10 cellular contexts compared by ENCODE assay signal in the genomic region with DNA sequence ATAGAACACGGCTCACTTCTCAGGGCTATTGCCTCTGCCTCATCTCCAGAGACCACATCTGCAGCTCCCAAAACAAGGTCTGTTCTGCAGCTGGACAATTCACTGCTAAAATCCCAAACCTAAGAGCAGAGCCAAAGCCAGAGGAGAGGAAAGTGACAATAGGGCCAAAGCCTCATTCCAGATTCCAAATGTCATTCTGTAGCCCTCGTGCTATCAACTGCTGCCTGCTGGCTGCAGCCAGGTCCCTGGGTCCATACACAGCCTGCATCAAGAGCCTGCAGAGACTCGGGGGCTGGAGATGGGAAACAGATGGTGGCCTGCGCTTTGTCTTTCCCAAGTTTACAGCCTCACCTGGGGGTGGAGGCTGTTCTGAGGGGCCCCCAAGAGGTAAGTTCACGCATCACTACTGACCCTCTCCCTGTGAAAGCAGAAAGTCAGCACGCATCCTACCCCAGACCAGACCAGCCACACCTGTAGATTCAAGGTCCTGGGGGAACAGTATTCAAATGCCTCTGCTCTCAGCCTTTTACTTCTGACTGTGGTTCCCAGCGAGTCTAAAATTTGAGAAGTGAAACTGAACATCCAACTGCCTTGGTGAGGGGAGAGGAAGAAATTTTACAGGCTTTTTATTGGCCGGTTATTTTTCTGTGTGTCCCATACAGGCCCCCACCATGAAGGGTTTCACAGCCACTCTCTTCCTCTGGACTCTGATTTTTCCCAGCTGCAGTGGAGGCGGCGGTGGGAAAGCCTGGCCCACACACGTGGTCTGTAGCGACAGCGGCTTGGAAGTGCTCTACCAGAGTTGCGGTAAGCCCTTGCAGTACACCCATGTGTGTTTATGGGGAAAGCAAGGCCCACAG. TPM values are rescaled to one million over a fixed set of nuclear protein-coding genes. Genes with fewer than 3 reads are reported as not detected.
DNase-seq lines count a peak whose midpoint lies in the region; ATAC-seq and TF ChIP-seq lines count a peak whose summit lies in the region.
"Had no signal": no experiment of that assay in that cellular context is flagged by ENCODE, and none has a peak within 500 bp of the region (broad histone marks: within the 10 kb centered on the region; RNA-seq: fewer than 3 reads in every experiment).

A gene (plus strand): TSS at position 657 of the 860 bp plus-strand sequence. CDS start 15 bp downstream, at position 672.

- peak; percentile 46 for ATAC-seq in CD8-positive, alpha-beta T cell
- peak; percentile 52 for ATAC-seq in GM19372 (IDR thresholded peaks at IDR 0.05; ENCODE audit: low read depth, unreplicated experiment)
- peak; percentile 57 for ATAC-seq in HG03354 (IDR thresholded peaks at IDR 0.05; ENCODE audit: poor library complexity, severe bottlenecking, unreplicated experiment)
- peak; percentile 41 for ATAC-seq in stimulated activated naive CD8-positive, alpha-beta T cell treated with anti-CD3 and anti-CD28 coated beads, Interleukin-15, Interleukin-2, amounts not matched to agents 100 U/mL and 50 U/mL, for 24 hours
- ATAC-seq: HCT116 had no signal

- H3K27ac ChIP-seq in CD8-positive, alpha-beta T cell (ENCODE audit: low read depth, low read length), result peak within 1 kb of the TSS; percentile 36
- peak within 1 kb of the TSS; percentile 87 for H3K27ac ChIP-seq in angular gyrus (ENCODE audit: low read depth, low read length)

- H3K36me3 ChIP-seq in CD8-positive, alpha-beta T cell (ENCODE audit: insufficient read depth, low read length), result no peaks in the 10 kb centered on the region

- CTCF ChIA-PET in CD8-positive, alpha-beta T cell (lab: Charles Lee), result interaction anchor here (0.8 to 1.6 kb wide), 4 partner anchors 21 to 1070 kb away, joined by 3 to 5 read pairs (median 3); no protein-coding TSS in a partner anchor

- POLR2A ChIA-PET in CD8-positive, alpha-beta T cell (lab: Charles Lee), result interaction anchor here (0.5 to 1.0 kb wide), 2 partner anchors 22 to 53 kb away, joined by 4 to 5 read pairs; no protein-coding TSS in a partner anchor

- no peaks in the 10 kb centered on the region for H3K36me3 Mint-ChIP-seq in CD8-positive, alpha-beta T cell

- H3K27ac Mint-ChIP-seq in CD8-positive, alpha-beta T cell, result peak within 1 kb of the TSS; percentile 91

- H3K27me3 Mint-ChIP-seq in CD8-positive, alpha-beta T cell (ENCODE audit: low read depth), result no peaks in the 10 kb centered on the region

- peak in 1 of 7 experiments; percentile 66 for DNase-seq in CD8-positive, alpha-beta T cell
- no peak for DNase-seq in stimulated activated naive CD8-positive, alpha-beta T cell treated with anti-CD3 and anti-CD28 coated beads, Interleukin-15, Interleukin-2, amounts not matched to agents 100 U/mL and 50 U/mL, for 24 hours
- no peak for DNase-seq in NCI-H524 treated with DMSO at 0.1 percent for 48 hours (lab: John Stamatoyannopoulos, UW)
- no peak for DNase-seq in erythroblast (lab: John Stamatoyannopoulos, UW)
- no peak for DNase-seq in activated CD4-positive, alpha-beta T cell treated with anti-CD3 and anti-CD28 coated beads for 1 hour

- no peak for TF ChIP-seq POLR2A in erythroblast (IDR thresholded peaks at IDR 0.05; ENCODE audit: low read length)

- H3K4me3 ChIP-seq in CD8-positive, alpha-beta T cell (ENCODE audit: low read depth, low read length), result peak within 1 kb of the TSS; percentile 55

- intact Hi-C loops in CD8-positive, alpha-beta T cell (cut with DNase I, micrococcal nuclease), result no loop called here

- H3K4me1 ChIP-seq in CD8-positive, alpha-beta T cell (ENCODE audit: insufficient read depth, low read length), result peaks cover 63% of the 10 kb centered on the region

- H3K9me3 ChIP-seq in CD8-positive, alpha-beta T cell (ENCODE audit: low read length), result no peaks in the 10 kb centered on the region

- no peak for TF ChIP-seq CTCF in CD8-positive, alpha-beta T cell (IDR thresholded peaks at IDR 0.05)

- no peaks in the 10 kb centered on the region for H3K27me3 ChIP-seq in CD8-positive, alpha-beta T cell (ENCODE audit: insufficient read depth, low read length)

- H3K9me3 Mint-ChIP-seq in CD8-positive, alpha-beta T cell, result no peaks in the 10 kb centered on the region

- peak within 1 kb of the TSS; percentile 73 for H3K4me3 Mint-ChIP-seq in CD8-positive, alpha-beta T cell

- peaks cover 71% of the 10 kb centered on the region for H3K4me1 Mint-ChIP-seq in CD8-positive, alpha-beta T cell (ENCODE audit: low read depth)

RNA-seq across cellular contexts. Expression of the gene that starts here (rescaled TPM):
- under 1 TPM in 1 of 2 experiments, not detected in 1; 0.62 TPM for total RNA-seq in CD8-positive, alpha-beta T cell
- total RNA-seq: pulmonary artery endothelial cell had no signal

Comparison
In these comparisons a context has a peak if more than half of its experiments do, and no peak if none do; other contexts are left out.
1. Peak in ATAC-seq, H3K4me3 ChIP-seq and H3K27ac ChIP-seq in CD8-positive, alpha-beta T cell; RNA of the gene not detected or under 1 TPM.